In the genomic region with DNA sequence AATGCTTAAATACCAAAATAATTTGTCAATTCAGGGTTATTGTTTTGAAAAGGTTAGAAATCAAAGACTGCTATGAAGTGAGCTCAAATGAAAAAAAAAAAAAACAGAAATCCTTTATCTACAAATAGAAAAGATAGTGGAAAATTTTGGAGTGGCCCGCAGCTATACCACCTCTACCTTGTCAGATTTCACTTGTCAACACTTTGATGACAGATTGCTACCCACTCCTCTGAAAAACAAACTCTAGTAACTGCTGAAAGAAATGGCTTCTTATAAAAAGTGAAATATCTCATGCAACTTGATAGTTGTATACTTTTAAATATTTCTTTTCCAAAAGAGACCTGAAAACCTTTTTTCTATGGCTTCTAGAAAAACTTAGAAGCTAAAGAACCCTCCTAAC, we compare ENCODE assay signal across 36 cellular contexts.
"Had no signal": no experiment of that assay in that cellular context is flagged by ENCODE, and none has a peak within 500 bp of the region (broad histone marks: within the 10 kb centered on the region; RNA-seq: fewer than 3 reads in every experiment).

No MANE protein-coding gene starts in this region.

- H3K27me3 ChIP-seq: MG63 had no signal

- H3K4me3 ChIP-seq: MG63 had no signal

- H3K9me3 ChIP-seq: MG63 had no signal

- DNase-seq: Karpas-422, Kasumi-1, MG63, MM.1S, MV-4-11, NCI-H1048, NCI-H1092, NCI-H1092 treated with DMSO at 0.1 percent for 48 hours, NCI-H1105, NCI-H1105 treated with DMSO at 0.1 percent for 48 hours, NCI-H1417, NCI-H1417 treated with DMSO at 0.1 percent for 48 hours, NCI-H1436, NCI-H1436 treated with DMSO at 0.1 percent for 48 hours, NCI-H146, NCI-H1694, NCI-H1694 treated with DMSO at 0.1 percent for 48 hours, NCI-H187, NCI-H187 treated with DMSO at 0.1 percent for 48 hours, NCI-H1930, NCI-H2029, NCI-H2029 treated with DMSO at 0.1 percent for 48 hours, NCI-H2081, NCI-H2081 treated with DMSO at 0.1 percent for 48 hours, NCI-H2107, NCI-H2171, NCI-H2171 treated with DMSO at 0.1 percent for 48 hours, NCI-H2227 treated with DMSO at 0.1 percent for 48 hours, NCI-H226, NCI-H345, NCI-H446, NCI-H446 treated with DMSO at 0.1 percent for 48 hours, NCI-H510A, NCI-H510A treated with DMSO at 0.1 percent for 48 hours, NCI-H524, NCI-H524 treated with DMSO at 0.1 percent for 48 hours had no signal

- H3K36me3 ChIP-seq: MG63 had no signal
